ENCODE assay signal across 2 cellular contexts in genomic region chr10:44569193-44570091, GRCh38.
TF ChIP-seq lines count a peak whose summit lies in the region.

No MANE protein-coding gene starts in this region.

TF ChIP-seq in SK-N-SH, 30 proteins besides CTCF, POLR2A, EP300 and RAD21 (continued from another document):
- TF ChIP-seq IRF3 (IDR thresholded peaks at IDR 0.05; ENCODE audit: low read depth, low read length) (no peak), NRF1 (IDR thresholded peaks at IDR 0.05; ENCODE audit: low read depth, low read length) (no peak), FOXM1 (IDR thresholded peaks at IDR 0.05; ENCODE audit: low read depth) (no peak), JUND (IDR thresholded peaks at IDR 0.05) (no peak), FOSL2 (IDR thresholded peaks at IDR 0.05; ENCODE audit: borderline replicate concordance, low read depth) (no peak), MXI1 (IDR thresholded peaks at IDR 0.05; ENCODE audit: low read depth, low read length) (no peak), EZH2phosphoT487 (IDR thresholded peaks at IDR 0.05; ENCODE audit: borderline replicate concordance, low read depth) (no peak), POLR2AphosphoS5 (IDR thresholded peaks at IDR 0.05; ENCODE audit: low read depth, low read length) (no peak)

TF ChIP-seq in SK-N-SH treated with all-trans-retinoic acid at 6 μM for 48 hours, 23 proteins besides CTCF, POLR2A, EP300 and RAD21 (continued from another document):
- TF ChIP-seq PATZ1 (CRISPR knock-in tag; IDR thresholded peaks at IDR 0.05; ENCODE audit: borderline replicate concordance) = no peak
- no peak for TF ChIP-seq BACH2 (CRISPR knock-in tag; IDR thresholded peaks at IDR 0.05; ENCODE audit: borderline replicate concordance)
- no peak for TF ChIP-seq SNAI2 (CRISPR knock-in tag; IDR thresholded peaks at IDR 0.05)
- TF ChIP-seq POU6F1 (CRISPR knock-in tag; IDR thresholded peaks at IDR 0.05; ENCODE audit: borderline replicate concordance, low read depth) = no peak
- no peak for TF ChIP-seq PPARA (CRISPR knock-in tag; IDR thresholded peaks at IDR 0.05; ENCODE audit: borderline replicate concordance)
- no peak for TF ChIP-seq TSHZ2 (CRISPR knock-in tag; IDR thresholded peaks at IDR 0.05)
- TF ChIP-seq TOX (CRISPR knock-in tag; IDR thresholded peaks at IDR 0.05; ENCODE audit: borderline replicate concordance) = no peak
- TF ChIP-seq ISL1 (CRISPR knock-in tag; IDR thresholded peaks at IDR 0.05) = no peak
